1 cellular context compared by ENCODE assay signal in the genomic region with DNA sequence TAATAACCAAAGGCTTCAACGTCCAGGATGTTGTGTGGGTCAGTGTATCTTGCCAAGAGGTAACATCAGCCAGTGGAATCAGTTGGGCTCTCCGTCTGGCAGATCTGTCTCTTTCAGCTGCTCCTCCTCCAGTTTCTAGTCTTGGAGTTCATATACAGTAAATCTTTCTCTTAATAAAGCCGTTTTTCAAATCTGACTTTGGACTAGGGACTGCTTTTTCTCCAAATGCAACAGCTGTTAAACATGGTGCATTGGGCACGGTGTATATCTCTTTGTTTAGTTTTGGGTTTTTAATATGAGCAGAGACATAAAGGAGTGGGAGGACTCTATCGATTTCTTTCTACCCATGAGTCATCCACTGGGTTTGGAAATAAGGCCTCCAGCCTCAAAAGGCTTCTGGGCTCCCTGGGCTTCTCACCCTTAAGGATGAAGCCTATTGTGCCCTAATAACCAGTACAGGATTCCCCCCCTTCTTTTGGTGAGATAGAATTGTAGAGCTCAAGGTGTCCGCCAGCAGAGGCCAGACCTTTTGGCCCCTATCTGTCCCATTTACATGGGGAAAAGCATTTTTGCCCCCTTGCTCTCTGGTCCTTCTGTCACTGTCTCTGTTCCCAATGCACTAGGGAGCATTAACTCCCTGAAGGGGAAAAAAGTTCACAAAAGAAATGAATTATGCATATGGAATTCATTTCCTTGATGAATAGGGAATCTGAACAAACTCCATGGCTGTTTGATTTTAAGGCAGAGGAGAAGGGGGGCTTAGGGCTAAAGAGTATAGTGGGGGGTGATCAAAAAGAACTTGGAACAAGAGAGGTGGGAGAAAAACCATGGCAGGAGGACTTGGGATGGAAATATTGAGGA.
TF ChIP-seq lines count a peak whose summit lies in the region.

No MANE protein-coding gene starts in this region.

TF ChIP-seq in HEK293, 187 proteins besides CTCF, POLR2A, EP300 and RAD21 (continued from another document):
- TF ChIP-seq ZNF366 (tag by site-specific recombination; conservative IDR thresholded peaks at IDR 0.05) (peak; percentile 66), HOXC10 (CRISPR knock-in tag; IDR thresholded peaks at IDR 0.05) (no peak), KLF9 (tag by site-specific recombination; IDR thresholded peaks at IDR 0.05; ENCODE audit: low read depth) (0 out of 2 replicates have a peak, but pooled peaks have one; percentile 39), SP7 (tag by site-specific recombination; IDR thresholded peaks at IDR 0.05) (peak; percentile 89), SCRT2 (tag by site-specific recombination; IDR thresholded peaks at IDR 0.05) (peak; percentile 79), ZNF398 (tag by site-specific recombination; IDR thresholded peaks at IDR 0.05) (peak; percentile 25; the same call in 1 of the 2 replicates), ZFHX2 (tag by site-specific recombination; conservative IDR thresholded peaks at IDR 0.05) (peak; percentile 85), TRIM28 (IDR thresholded peaks at IDR 0.05; ENCODE audit: borderline replicate concordance, low read length) (0 out of 2 replicates have a peak, but pooled peaks have one; percentile 28), ZNF558 (tag by site-specific recombination; IDR thresholded peaks at IDR 0.05) (peak; percentile 20; the same call in 1 of the 2 replicates), ZNF302 (tag by site-specific recombination; IDR thresholded peaks at IDR 0.05; ENCODE audit: low read depth) (no peak), ZNF266 (tag by site-specific recombination; IDR thresholded peaks at IDR 0.05; ENCODE audit: low read depth) (no peak), ZNF501 (tag by site-specific recombination; IDR thresholded peaks at IDR 0.05) (0 out of 2 replicates have a peak, but pooled peaks have one; percentile 14), PRDM4 (tag by site-specific recombination; IDR thresholded peaks at IDR 0.05) (0 out of 2 replicates have a peak, but pooled peaks have one; percentile 49), ZNF239 (tag by site-specific recombination; IDR thresholded peaks at IDR 0.05) (no peak), ZNF350 (tag by site-specific recombination; IDR thresholded peaks at IDR 0.05) (no peak), BCL11A (tag by site-specific recombination; IDR thresholded peaks at IDR 0.05; ENCODE audit: low read depth) (no peak), PRDM1 (tag by site-specific recombination; IDR thresholded peaks at IDR 0.05) (no peak), ZBTB8A (tag by site-specific recombination; IDR thresholded peaks at IDR 0.05) (peak; percentile 93), ZNF561 (tag by site-specific recombination; IDR thresholded peaks at IDR 0.05; ENCODE audit: borderline replicate concordance) (no peak; the same call in 1 of the 2 replicates), KLF10 (tag by site-specific recombination; IDR thresholded peaks at IDR 0.05) (0 out of 2 replicates have a peak, but pooled peaks have one; percentile 45), ZNF394 (tag by site-specific recombination; IDR thresholded peaks at IDR 0.05; ENCODE audit: borderline replicate concordance) (peak; percentile 70; the same call in 1 of the 2 replicates), OSR2 (tag by site-specific recombination; IDR thresholded peaks at IDR 0.05) (no peak), ZNF155 (tag by site-specific recombination; IDR thresholded peaks at IDR 0.05) (no peak), ZBTB48 (tag by site-specific recombination; IDR thresholded peaks at IDR 0.05) (peak; percentile 50), ZNF292 (tag by site-specific recombination; IDR thresholded peaks at IDR 0.05; ENCODE audit: borderline replicate concordance, low read depth) (no peak), ZNF518A (tag by site-specific recombination; conservative IDR thresholded peaks at IDR 0.05; ENCODE audit: low read depth) (no peak), ZBTB17 (tag by site-specific recombination; IDR thresholded peaks at IDR 0.05) (peak; percentile 65), ZNF114 (tag by site-specific recombination; IDR thresholded peaks at IDR 0.05) (no peak), ZNF580 (tag by site-specific recombination; IDR thresholded peaks at IDR 0.05) (peak; percentile 59; the same call in 1 of the 2 replicates), ZSCAN16 (tag by site-specific recombination; IDR thresholded peaks at IDR 0.05) (no peak), ZNF623 (tag by site-specific recombination; IDR thresholded peaks at IDR 0.05) (no peak), ZBTB1 (tag by site-specific recombination; IDR thresholded peaks at IDR 0.05) (no peak), ZNF660 (tag by site-specific recombination; IDR thresholded peaks at IDR 0.05) (0 out of 2 replicates have a peak, but pooled peaks have one; percentile 48), EGR2 (tag by site-specific recombination; IDR thresholded peaks at IDR 0.05; ENCODE audit: low read depth) (peak; percentile 51; the same call in 1 of the 2 replicates), ZNF843 (tag by site-specific recombination; IDR thresholded peaks at IDR 0.05) (peak; percentile 65; the same call in 1 of the 2 replicates), ZNF560 (tag by site-specific recombination; IDR thresholded peaks at IDR 0.05; ENCODE audit: borderline replicate concordance) (no peak), ZNF600 (tag by site-specific recombination; IDR thresholded peaks at IDR 0.05) (0 out of 2 replicates have a peak, but pooled peaks have one; percentile 38), ZNF211 (tag by site-specific recombination; IDR thresholded peaks at IDR 0.05; ENCODE audit: low read depth) (no peak), ZNF658 (tag by site-specific recombination; IDR thresholded peaks at IDR 0.05) (no peak)
- TF ChIP-seq, protein P1, sequence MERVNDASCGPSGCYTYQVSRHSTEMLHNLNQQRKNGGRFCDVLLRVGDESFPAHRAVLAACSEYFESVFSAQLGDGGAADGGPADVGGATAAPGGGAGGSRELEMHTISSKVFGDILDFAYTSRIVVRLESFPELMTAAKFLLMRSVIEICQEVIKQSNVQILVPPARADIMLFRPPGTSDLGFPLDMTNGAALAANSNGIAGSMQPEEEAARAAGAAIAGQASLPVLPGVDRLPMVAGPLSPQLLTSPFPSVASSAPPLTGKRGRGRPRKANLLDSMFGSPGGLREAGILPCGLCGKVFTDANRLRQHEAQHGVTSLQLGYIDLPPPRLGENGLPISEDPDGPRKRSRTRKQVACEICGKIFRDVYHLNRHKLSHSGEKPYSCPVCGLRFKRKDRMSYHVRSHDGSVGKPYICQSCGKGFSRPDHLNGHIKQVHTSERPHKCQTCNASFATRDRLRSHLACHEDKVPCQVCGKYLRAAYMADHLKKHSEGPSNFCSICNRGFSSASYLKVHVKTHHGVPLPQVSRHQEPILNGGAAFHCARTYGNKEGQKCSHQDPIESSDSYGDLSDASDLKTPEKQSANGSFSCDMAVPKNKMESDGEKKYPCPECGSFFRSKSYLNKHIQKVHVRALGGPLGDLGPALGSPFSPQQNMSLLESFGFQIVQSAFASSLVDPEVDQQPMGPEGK (tag by site-specific recombination; IDR thresholded peaks at IDR 0.05): peak; percentile 37; the same call in 1 of the 2 replicates
